8 cellular contexts compared by ENCODE assay signal in the genomic region with DNA sequence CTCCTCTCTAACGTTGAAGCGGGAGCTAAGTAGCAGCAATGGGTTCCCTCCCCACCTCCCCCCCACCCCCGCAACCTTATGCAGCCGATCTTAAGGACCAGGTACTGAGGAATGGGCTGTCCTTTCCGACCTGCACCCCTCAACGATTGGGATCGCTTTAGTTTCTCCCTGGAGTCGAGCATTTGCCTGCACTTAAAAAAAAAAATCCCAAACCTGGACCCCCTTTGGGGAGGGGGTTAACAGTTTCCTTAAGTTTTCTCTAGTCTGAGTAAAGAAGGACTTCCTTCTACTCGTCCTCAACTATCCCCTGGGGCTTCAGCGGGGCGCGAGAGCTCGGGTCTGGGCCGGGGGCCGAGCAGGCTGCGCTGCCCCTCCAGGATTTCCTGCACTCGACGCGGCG. TPM values are rescaled to one million over a fixed set of nuclear protein-coding genes. Genes with fewer than 3 reads are reported as not detected.
A peak's percentile ranks its signal among the peaks of the same experiment; 100 is the strongest.
DNase-seq lines count a peak whose midpoint lies in the region; ATAC-seq and TF ChIP-seq lines count a peak whose summit lies in the region.

No MANE protein-coding gene starts in this region.

- peaks cover 14% of the 10 kb centered on the region for H3K36me3 Mint-ChIP-seq in central memory CD8-positive, alpha-beta T cell (ENCODE audit: insufficient read depth)

- H2AFZ ChIP-seq in neuron (ENCODE audit: low read depth, low read length) = no peak overlapping the region

- H3K4me1 ChIP-seq in BLaER1 treated with 17β-estradiol and CSF1 and Interleukin-3, amounts not matched to agents 10 nM and 100 nM = peaks cover 16 to 82% (median 63%) of the 10 kb centered on the region in 10 experiments
- peaks cover 5% of the 10 kb centered on the region for H3K4me1 ChIP-seq in neuron (ENCODE audit: insufficient read depth, low read length)
- H3K4me1 ChIP-seq in aorta (ENCODE audit: control insufficient read depth in 1 of 2, insufficient read depth in 2 of 2, low read length in 2 of 2) = no peaks in the 10 kb centered on the region

- peaks cover 0 to 7% (median 0%) of the 10 kb centered on the region in 11 experiments; a peak in 1 of 22 replicates for H3K9me3 ChIP-seq in BLaER1 treated with 17β-estradiol and CSF1 and Interleukin-3, amounts not matched to agents 10 nM and 100 nM (replicated peaks in 1 of 11)
- H3K9me3 ChIP-seq in neuron (ENCODE audit: low read length) (no peaks in the 10 kb centered on the region), aorta (ENCODE audit: control insufficient read depth, low read length) (no peaks in the 10 kb centered on the region)

- no peaks in the 10 kb centered on the region for H3K27me3 Mint-ChIP-seq in central memory CD8-positive, alpha-beta T cell

- no peaks in the 10 kb centered on the region for H3K36me3 ChIP-seq in BLaER1 treated with 17β-estradiol and CSF1 and Interleukin-3, amounts not matched to agents 10 nM and 100 nM
- H3K36me3 ChIP-seq in neuron (ENCODE audit: insufficient read depth, low read length) (no peaks in the 10 kb centered on the region), aorta (ENCODE audit: control insufficient read depth in 1 of 2, insufficient read depth in 2 of 2, low read length in 1 of 2) (no peaks in the 10 kb centered on the region)

- H3K4me1 Mint-ChIP-seq in central memory CD8-positive, alpha-beta T cell = peaks cover 17% of the 10 kb centered on the region

- peak overlapping the region in 10 of 11 experiments; percentile 39 to 81 (median 72); a peak in 16 of 22 replicates for H3K9ac ChIP-seq in BLaER1 treated with 17β-estradiol and CSF1 and Interleukin-3, amounts not matched to agents 10 nM and 100 nM

- TF ChIP-seq CTCF in HL-60 (IDR thresholded peaks at IDR 0.05; ENCODE audit: insufficient read depth, low read length) = no peak

- no peak for ATAC-seq in central memory CD8-positive, alpha-beta T cell (replicated peaks; ENCODE audit: extremely low read depth, poor library complexity, severe bottlenecking)
- no peak for ATAC-seq in aorta (ENCODE audit: low FRiP score)
- ATAC-seq in GM21390 (IDR thresholded peaks at IDR 0.05; ENCODE audit: unreplicated experiment) = no peak
- ATAC-seq in esophagus mucosa = no peak

- peaks cover 13 to 81% (median 56%) of the 10 kb centered on the region in 11 experiments for H3K27me3 ChIP-seq in BLaER1 treated with 17β-estradiol and CSF1 and Interleukin-3, amounts not matched to agents 10 nM and 100 nM
- H3K27me3 ChIP-seq in HL-60 (ENCODE audit: insufficient read depth, poor library complexity, severe bottlenecking) (no peaks in the 10 kb centered on the region), neuron (ENCODE audit: insufficient read depth, low read length) (no peaks in the 10 kb centered on the region), aorta (ENCODE audit: control insufficient read depth in 1 of 2, insufficient read depth in 2 of 2, low read length in 1 of 2) (no peaks in the 10 kb centered on the region)

- H3K4me3 Mint-ChIP-seq in central memory CD8-positive, alpha-beta T cell = peak overlapping the region; percentile 68

- H3K4me2 ChIP-seq in BLaER1 treated with 17β-estradiol and CSF1 and Interleukin-3, amounts not matched to agents 10 nM and 100 nM = peak overlapping the region; percentile 50 to 71 (median 62); a peak in 21 of 22 replicates

- H3K4me3 ChIP-seq in BLaER1 treated with 17β-estradiol and CSF1 and Interleukin-3, amounts not matched to agents 10 nM and 100 nM = peak overlapping the region in 7 of 10 experiments; percentile 26 to 63 (median 48); a peak in 10 of 20 replicates
- no peak overlapping the region for H3K4me3 ChIP-seq in HL-60 (replicated peaks; ENCODE audit: insufficient read depth, low read length)
- peak overlapping the region; percentile 36 for H3K4me3 ChIP-seq in neuron (ENCODE audit: low read length)
- H3K4me3 ChIP-seq in aorta (ENCODE audit: low read length in 2 of 2) = peak overlapping the region in 1 of 2 donors; percentile 18

- H3K9me3 Mint-ChIP-seq in central memory CD8-positive, alpha-beta T cell = no peaks in the 10 kb centered on the region

- 6 to 32% methylated on average over 20 of the region's 20 CpGs for WGBS in aorta, 2 donors

- intact Hi-C loops in aorta (cut with DNase I) = no loop called here

- H3K27ac Mint-ChIP-seq in central memory CD8-positive, alpha-beta T cell (ENCODE audit: low read depth) = no peak overlapping the region

- no peaks in the 10 kb centered on the region for H4K20me1 ChIP-seq in BLaER1 treated with 17β-estradiol and CSF1 and Interleukin-3, amounts not matched to agents 10 nM and 100 nM

- DNase-seq in HL-60 (ENCODE audit: low read depth in 1 of 2, low spot score in 1 of 2) = no peak
- DNase-seq in central memory CD8-positive, alpha-beta T cell (ENCODE audit: low spot score in 2 of 2) = no peak
- no peak for DNase-seq in aorta
- DNase-seq in stimulated activated CD4-positive, alpha-beta T cell treated with anti-CD3 and anti-CD28 coated beads, Interleukin-4, amount 100 ng/mL, for 24 hours = no peak

- peak overlapping the region in 10 of 11 experiments; percentile 59 to 87 (median 70); a peak in 18 of 22 replicates for H3K27ac ChIP-seq in BLaER1 treated with 17β-estradiol and CSF1 and Interleukin-3, amounts not matched to agents 10 nM and 100 nM
- H3K27ac ChIP-seq in HL-60 (replicated peaks) (peak overlapping the region; percentile 79; the same call in 1 of the 2 replicates), aorta (ENCODE audit: low read depth in 1 of 2, low read length in 2 of 2) (no peak overlapping the region)

RNA-seq across cellular contexts. Expression of a gene that starts 25.7 kb away (rescaled TPM):
- total RNA-seq in aorta (10 to 100 TPM; 22.1 to 26.9 TPM), esophagus mucosa (2.6 TPM)
- polyA plus RNA-seq in aorta = 1 to 10 TPM; 2.6 to 4.4 TPM

RNA-seq across cellular contexts. Expression of a gene that starts 50.8 kb away (rescaled TPM):
- 10 to 100 TPM; 12.6 to 13.6 TPM for total RNA-seq in aorta
- polyA plus RNA-seq in aorta = 10 to 100 TPM in 1 of 2 donors, 1 to 10 TPM in 1; 8.1 to 12.1 TPM
- 17.7 TPM for total RNA-seq in esophagus mucosa

Comparison
In these comparisons a context has a peak if more than half of its experiments do, and no peak if none do; other contexts are left out.
1. H3K27ac ChIP-seq: peak in BLaER1 treated with 17β-estradiol and CSF1 and Interleukin-3, amounts not matched to agents 10 nM and 100 nM (10 of 11) and HL-60 (single experiment); none in aorta (0 of 2).